In genomic region chr11:57424137-57424801, GRCh38 we compare ENCODE assay signal across 11 cellular contexts. TPM values are rescaled to one million over a fixed set of nuclear protein-coding genes. Genes with fewer than 3 reads are reported as not detected.
DNase-seq lines count a peak whose midpoint lies in the region; ATAC-seq and TF ChIP-seq lines count a peak whose summit lies in the region.
"Had no signal": no experiment of that assay in that cellular context is flagged by ENCODE, and none has a peak within 500 bp of the region (broad histone marks: within the 10 kb centered on the region; RNA-seq: fewer than 3 reads in every experiment).

No MANE protein-coding gene starts in this region.

- peak overlapping the region; percentile 91 to 96 for H3K27ac Mint-ChIP-seq in effector memory CD8-positive, alpha-beta T cell

- H3K27me3 ChIP-seq in DND-41 (ENCODE audit: insufficient read depth, low read length, poor library complexity): no peaks in the 10 kb centered on the region
- H3K27me3 ChIP-seq in sigmoid colon: no peaks in the 10 kb centered on the region

- peak overlapping the region; percentile 95 for H3K27ac ChIP-seq in DND-41 (ENCODE audit: low read length)
- H3K27ac ChIP-seq in OCI-LY7 (ENCODE audit: low read depth, low read length, poor library complexity, severe bottlenecking): peak overlapping the region; percentile 65
- peak overlapping the region; percentile 89 to 96 (median 93) for H3K27ac ChIP-seq in sigmoid colon

- ATAC-seq in DND-41 (ENCODE audit: insufficient read depth, low read depth) (no peak), GM21381 (IDR thresholded peaks at IDR 0.05; ENCODE audit: unreplicated experiment) (no peak)
- ATAC-seq in effector memory CD8-positive, alpha-beta T cell (replicated peaks): no peak

- no peak for DNase-seq in DND-41
- no peak for DNase-seq in OCI-LY7 (ENCODE audit: low spot score)
- DNase-seq in effector memory CD8-positive, alpha-beta T cell: no peak
- no peak for DNase-seq in sigmoid colon
- no peak for DNase-seq in NCI-H1105 (lab: John Stamatoyannopoulos, UW)
- DNase-seq in HuH-7.5 (ENCODE audit: low spot score): no peak
- no peak for DNase-seq in globus pallidus (ENCODE audit: low spot score)

- peaks cover 53% of the 10 kb centered on the region for H3K4me1 ChIP-seq in DND-41 (ENCODE audit: insufficient read depth, low read length)
- H3K4me1 ChIP-seq in OCI-LY7 (ENCODE audit: insufficient read depth, low read length, poor library complexity, severe bottlenecking): peaks cover 23% of the 10 kb centered on the region
- peaks cover 0 to 50% (median 46%) of the 10 kb centered on the region in 4 donors for H3K4me1 ChIP-seq in sigmoid colon

- CTCF ChIA-PET in OCI-LY7 (lab: Charles Lee; ENCODE audit: unreplicated experiment): interaction anchor here (0.6 kb wide), 3 partner anchors 74 to 1102 kb away, joined by 3 to 4 read pairs (median 3); no protein-coding TSS in a partner anchor

- BruUV-seq in OCI-LY7 (replicated peaks; lab: Mats Ljungman, UMichigan): no TSS peak

- peaks cover 24% of the 10 kb centered on the region for H3K36me3 Mint-ChIP-seq in effector memory CD8-positive, alpha-beta T cell (ENCODE audit: insufficient read depth)

- H3K9me2 ChIP-seq in OCI-LY7 (ENCODE audit: insufficient read depth, low read length): no peaks in the 10 kb centered on the region

- TF ChIP-seq POLR2A in sigmoid colon (IDR thresholded peaks at IDR 0.05): no peak

- TF ChIP-seq CTCF in DND-41 (IDR thresholded peaks at IDR 0.05; ENCODE audit: borderline replicate concordance, extremely low read depth, low read length, poor library complexity, severe bottlenecking) (no peak), OCI-LY7 (conservative IDR thresholded peaks at IDR 0.05; ENCODE audit: low read length) (no peak), sigmoid colon (IDR thresholded peaks at IDR 0.05) (no peak)

- H3K9me3 Mint-ChIP-seq in effector memory CD8-positive, alpha-beta T cell: no peaks in the 10 kb centered on the region

- H3K36me3 ChIP-seq in DND-41 (ENCODE audit: insufficient read depth, low read length) (peaks cover 60% of the 10 kb centered on the region), OCI-LY7 (ENCODE audit: insufficient read depth, low read length) (peaks cover 65% of the 10 kb centered on the region), sigmoid colon (peaks cover 0 to 27% (median 2%) of the 10 kb centered on the region in 4 donors)

- POLR2A ChIA-PET in OCI-LY7 (lab: Charles Lee): interaction anchor here (0.6 to 1.3 kb wide), 4 partner anchors 11 to 95 kb away, joined by 3 to 8 read pairs (median 4); partner anchors contain the start of gene RTN4RL2

- H3K4me3 ChIP-seq in DND-41 (ENCODE audit: low read depth in 1 of 2, low read length in 2 of 2): peak overlapping the region; percentile 8 to 64; a peak in 3 of 4 replicates
- peak overlapping the region; percentile 75 for H3K4me3 ChIP-seq in OCI-LY7 (ENCODE audit: low read depth, low read length, poor library complexity, severe bottlenecking)
- H3K4me3 ChIP-seq in sigmoid colon: peak overlapping the region in 1 of 4 donors; percentile 16

- H3K4me2 ChIP-seq in DND-41 (ENCODE audit: insufficient read depth, low read length) (peak overlapping the region; percentile 87), OCI-LY7 (ENCODE audit: low read length) (peak overlapping the region; percentile 85)

- no peak overlapping the region; the same call in 1 of the 2 replicates for H2AFZ ChIP-seq in DND-41 (ENCODE audit: low read depth, low read length)
- no peak overlapping the region for H2AFZ ChIP-seq in OCI-LY7 (ENCODE audit: low read length)

- H3K9me3 ChIP-seq in DND-41 (ENCODE audit: insufficient read depth, low read length, severe bottlenecking) (no peaks in the 10 kb centered on the region), OCI-LY7 (ENCODE audit: low read length) (no peaks in the 10 kb centered on the region), sigmoid colon (no peaks in the 10 kb centered on the region)

- peak overlapping the region; percentile 79 to 92 for H3K4me3 Mint-ChIP-seq in effector memory CD8-positive, alpha-beta T cell

- TF ChIP-seq EP300 in sigmoid colon (IDR thresholded peaks at IDR 0.05): no peak

- H3K9ac ChIP-seq in DND-41 (ENCODE audit: low read depth, low read length): peak overlapping the region; percentile 79

- 85 to 93% methylated on average over 9 of the region's 9 CpGs for WGBS in sigmoid colon, 2 donors

- H3K27me3 Mint-ChIP-seq in effector memory CD8-positive, alpha-beta T cell: no peaks in the 10 kb centered on the region

- H3K79me2 ChIP-seq in DND-41 (ENCODE audit: insufficient read depth, low read length): peaks cover 55% of the 10 kb centered on the region
- H3K79me2 ChIP-seq in OCI-LY7 (ENCODE audit: insufficient read depth, low read depth, low read length): peaks cover 23% of the 10 kb centered on the region; the same call in 1 of the 2 replicates

- H4K20me1 ChIP-seq in DND-41 (ENCODE audit: insufficient read depth, low read length): peaks cover 42% of the 10 kb centered on the region
- no peaks in the 10 kb centered on the region for H4K20me1 ChIP-seq in OCI-LY7 (ENCODE audit: insufficient read depth, low read length)

- intact Hi-C loops in OCI-LY7 (cut with micrococcal nuclease; ENCODE audit: unreplicated experiment) (no loop called here), sigmoid colon (cut with DNase I) (no loop called here)

- peaks cover 53 to 56% of the 10 kb centered on the region in 2 donors for H3K4me1 Mint-ChIP-seq in effector memory CD8-positive, alpha-beta T cell (ENCODE audit: low read depth in 2 of 2)

RNA-seq across cellular contexts. Expression of gene SLC43A3, which starts 2.7 kb away (rescaled TPM):
- 38.4 and 41.3 TPM in 2 replicates for total RNA-seq in OCI-LY7 (2014; rRNA removed; shearing (Covaris generic))
- total RNA-seq in OCI-LY7 (2022) (55.5 and 62.1 TPM in 2 replicates), sigmoid colon (10 to 100 TPM; 25.2 to 43.9 (median 31.9) TPM)
- polyA plus RNA-seq in sigmoid colon: 10 to 100 TPM; 11.3 to 16.9 (median 12.6) TPM
- total RNA-seq: G401 had no signal

RNA-seq across cellular contexts. Expression of gene PRG2, which starts 33.8 kb away (rescaled TPM):
- 0.28 TPM in 1 of 2 replicates, not detected in the other for total RNA-seq in OCI-LY7 (2014; rRNA removed; shearing (Covaris generic))
- total RNA-seq in OCI-LY7 (2022) (1.1 and 1.2 TPM in 2 replicates), sigmoid colon (not detected)
- polyA plus RNA-seq in sigmoid colon: not detected
- total RNA-seq: fibroblast of villous mesenchyme, G401 had no signal

RNA-seq across cellular contexts. Expression of gene RTN4RL2, which starts 36.1 kb away (rescaled TPM):
- 0.25 and 0.41 TPM in 2 replicates for total RNA-seq in OCI-LY7 (2014; rRNA removed; shearing (Covaris generic))
- total RNA-seq in OCI-LY7 (2022) (2.3 and 4.2 TPM in 2 replicates), sigmoid colon (under 1 TPM in 2 of 4 donors, not detected in 2; 0.41 to 0.66 TPM)
- polyA plus RNA-seq in sigmoid colon: under 1 TPM in 2 of 3 donors, not detected in 1; 0.60 to 0.63 TPM
- total RNA-seq: fibroblast of villous mesenchyme, G401 had no signal

RNA-seq across cellular contexts. Expression of gene PRG3, which starts 43.3 kb away (rescaled TPM):
- total RNA-seq in OCI-LY7 (2014; rRNA removed; shearing (Covaris generic)): not detected in 2 replicates
- not detected in 2 replicates for total RNA-seq in OCI-LY7 (2022)
- total RNA-seq in sigmoid colon: not detected
- polyA plus RNA-seq in sigmoid colon: not detected
- total RNA-seq: fibroblast of villous mesenchyme, G401, posterior vena cava had no signal
